Comparison of ENCODE assay signal across 13 cellular contexts in genomic region chr20:56778765-56779195, GRCh38.
DNase-seq lines count a peak whose midpoint lies in the region; ATAC-seq and TF ChIP-seq lines count a peak whose summit lies in the region.
"Had no signal": no experiment of that assay in that cellular context is flagged by ENCODE, and none has a peak within 500 bp of the region (broad histone marks: within the 10 kb centered on the region; RNA-seq: fewer than 3 reads in every experiment).

No MANE protein-coding gene starts in this region.

- H3K4me3 ChIP-seq in HEK293 (ENCODE audit: low read depth, low read length) = no peak overlapping the region
- H3K4me3 ChIP-seq in SK-N-SH (ENCODE audit: low read depth in 2 of 2, low read length in 1 of 2) = no peak overlapping the region
- H3K4me3 ChIP-seq in fibroblast of pulmonary artery (replicated peaks; ENCODE audit: low read depth, low read length) = no peak overlapping the region
- no peak overlapping the region for H3K4me3 ChIP-seq in neuronal stem cell (ENCODE audit: low read length in 2 of 2)
- H3K4me3 ChIP-seq: gastrocnemius medialis, GM23248 had no signal

- H3K36me3 ChIP-seq in HEK293 (ENCODE audit: control insufficient read depth in 2 of 2, insufficient read depth in 1 of 2, low read length in 2 of 2) (no peaks in the 10 kb centered on the region), SK-N-SH (replicated peaks in 1 of 2; ENCODE audit: control insufficient read depth in 1 of 2, insufficient read depth in 2 of 2, low read length in 1 of 2) (no peaks in the 10 kb centered on the region), neuronal stem cell (replicated peaks in 1 of 2; ENCODE audit: control insufficient read depth in 2 of 2, insufficient read depth in 2 of 2, low read length in 2 of 2) (no peaks in the 10 kb centered on the region)
- H3K36me3 ChIP-seq: gastrocnemius medialis had no signal

- no peaks in the 10 kb centered on the region for H3K79me1 ChIP-seq in neuronal stem cell (ENCODE audit: low read depth, low read length)

- WGBS in SK-N-SH (ENCODE audit: low lambda C conversion rate) = 16% methylated on average over 6 of the region's 8 CpGs
- WGBS in neuronal stem cell (ENCODE audit: extremely low coverage in 2 of 2, insufficient read length in 2 of 2, insufficient replicate concordance in 1 of 2), 2 donors = no CpG with 5 or more reads among the region's 8 CpGs

- H2BK12ac ChIP-seq in neuronal stem cell (ENCODE audit: low read length) = no peak overlapping the region

- H3K18ac ChIP-seq in neuronal stem cell (ENCODE audit: low read length) = no peak overlapping the region

- no peak overlapping the region for H3K9ac ChIP-seq in SK-N-SH
- H3K9ac ChIP-seq in neuronal stem cell (ENCODE audit: low read depth, low read length, poor library complexity) = no peak overlapping the region
- H3K9ac ChIP-seq: GM23248 had no signal

- H3K23ac ChIP-seq in neuronal stem cell (ENCODE audit: low read depth, low read length, poor library complexity) = no peak overlapping the region

- no peaks in the 10 kb centered on the region for H3K4me1 Mint-ChIP-seq in stimulated activated naive B cell treated with anti-CD40 and anti-IgM and Interleukin-4, amounts not matched to agents 10 μg/mL and 1 μg/mL and 100 μg/mL, for 72 hours

- H3K4ac ChIP-seq in neuronal stem cell (ENCODE audit: low read length) = no peak overlapping the region

- POLR2A ChIA-PET in HEK293 (lab: Yijun Ruan, JAX) = no interaction called here
- POLR2A ChIA-PET in SK-N-SH (lab: Yijun Ruan, JAX) = no interaction called here
- POLR2A ChIA-PET in GM10248 (lab: Yijun Ruan, JAX) = no interaction called here

- peaks cover 7 to 17% of the 10 kb centered on the region in 2 donors for H3K27me3 Mint-ChIP-seq in stimulated activated naive B cell treated with anti-CD40 and anti-IgM and Interleukin-4, amounts not matched to agents 10 μg/mL and 1 μg/mL and 100 μg/mL, for 72 hours

- H3K9me3 Mint-ChIP-seq in stimulated activated naive B cell treated with anti-CD40 and anti-IgM and Interleukin-4, amounts not matched to agents 10 μg/mL and 1 μg/mL and 100 μg/mL, for 72 hours = no peaks in the 10 kb centered on the region
- H3K9me3 Mint-ChIP-seq: stimulated activated naive CD8-positive, alpha-beta T cell treated with anti-CD3 and anti-CD28 coated beads, Interleukin-15, Interleukin-2, amounts not matched to agents 100 ng/mL and 50 ng/mL, for 24 hours had no signal

- H3K9me2 ChIP-seq in SK-N-SH = no peaks in the 10 kb centered on the region

- ATAC-seq in stimulated activated naive B cell treated with anti-CD40 and anti-IgM and Interleukin-4, amounts not matched to agents 10 μg/mL and 1 μg/mL and 100 μg/mL, for 72 hours (replicated peaks) = no peak
- ATAC-seq: gastrocnemius medialis had no signal

- TF ChIP-seq EP300 in SK-N-SH (IDR thresholded peaks at IDR 0.05; ENCODE audit: borderline replicate concordance in 1 of 2, low read depth in 1 of 2, low read length in 1 of 2) = no peak

- H4K91ac ChIP-seq in neuronal stem cell (ENCODE audit: low read depth, low read length, poor library complexity) = no peak overlapping the region

- H3K4me2 ChIP-seq in SK-N-SH (no peak overlapping the region), neuronal stem cell (ENCODE audit: insufficient read depth, low read length, poor library complexity, severe bottlenecking) (no peak overlapping the region)

- H2BK5ac ChIP-seq in neuronal stem cell (ENCODE audit: low read length) = no peak overlapping the region

- H3K36me3 Mint-ChIP-seq in stimulated activated naive B cell treated with anti-CD40 and anti-IgM and Interleukin-4, amounts not matched to agents 10 μg/mL and 1 μg/mL and 100 μg/mL, for 72 hours = no peaks in the 10 kb centered on the region

- H3K4me1 ChIP-seq in HEK293 (ENCODE audit: control insufficient read depth, insufficient read depth, low read length) (no peaks in the 10 kb centered on the region), SK-N-SH (ENCODE audit: control insufficient read depth in 1 of 2, insufficient read depth in 2 of 2, low read depth in 1 of 2, low read length in 1 of 2) (no peaks in the 10 kb centered on the region), neuronal stem cell (ENCODE audit: control insufficient read depth in 2 of 2, insufficient read depth in 1 of 2, low read depth in 1 of 2, low read length in 2 of 2) (peaks cover 0 to 2% of the 10 kb centered on the region in 2 donors)
- H3K4me1 ChIP-seq: gastrocnemius medialis had no signal

- H3K4me3 Mint-ChIP-seq in stimulated activated naive B cell treated with anti-CD40 and anti-IgM and Interleukin-4, amounts not matched to agents 10 μg/mL and 1 μg/mL and 100 μg/mL, for 72 hours = no peak overlapping the region
- H3K4me3 Mint-ChIP-seq: stimulated activated naive CD8-positive, alpha-beta T cell treated with anti-CD3 and anti-CD28 coated beads, Interleukin-15, Interleukin-2, amounts not matched to agents 100 ng/mL and 50 ng/mL, for 24 hours had no signal

- no peak overlapping the region for H4K8ac ChIP-seq in neuronal stem cell (ENCODE audit: low read depth, low read length)

- H2AK5ac ChIP-seq in neuronal stem cell (ENCODE audit: low read depth, low read length) = no peak overlapping the region

- H3K27ac Mint-ChIP-seq in stimulated activated naive B cell treated with anti-CD40 and anti-IgM and Interleukin-4, amounts not matched to agents 10 μg/mL and 1 μg/mL and 100 μg/mL, for 72 hours = no peak overlapping the region
- H3K27ac Mint-ChIP-seq: stimulated activated naive CD8-positive, alpha-beta T cell treated with anti-CD3 and anti-CD28 coated beads, Interleukin-15, Interleukin-2, amounts not matched to agents 100 ng/mL and 50 ng/mL, for 24 hours had no signal

- H3F3A ChIP-seq in SK-N-SH (replicated peaks; ENCODE audit: insufficient read depth) = no peaks in the 10 kb centered on the region

- peaks cover 52% of the 10 kb centered on the region for H3K27me3 ChIP-seq in SK-N-SH (ENCODE audit: insufficient read depth)
- no peaks in the 10 kb centered on the region for H3K27me3 ChIP-seq in neuronal stem cell (ENCODE audit: control insufficient read depth in 3 of 3, insufficient read depth in 3 of 3, low read depth in 1 of 3, low read length in 3 of 3)

- no peak overlapping the region for H2BK15ac ChIP-seq in neuronal stem cell (ENCODE audit: low read length)

- H3K79me2 ChIP-seq in SK-N-SH (ENCODE audit: insufficient read depth) = no peaks in the 10 kb centered on the region

- peak; percentile 19 for DNase-seq in SK-N-SH
- peak; percentile 78 for DNase-seq in fibroblast of pulmonary artery (ENCODE audit: low read depth)
- DNase-seq in neuronal stem cell (ENCODE audit: low spot score) = no peak
- no peak for DNase-seq in RKO (ENCODE audit: low spot score)
- DNase-seq in DMS79 treated with DMSO at 0.1 percent for 48 hours (lab: John Stamatoyannopoulos, UW) = no peak
- DNase-seq in stimulated activated naive B cell treated with anti-CD40 and anti-IgM and Interleukin-4, amounts not matched to agents 10 μg/mL and 1 μg/mL and 100 μg/mL, for 72 hours = no peak
- no peak for DNase-seq in GM10248 (ENCODE audit: extremely low spot score)
- DNase-seq: amygdala, gastrocnemius medialis, GM23248, NCI-H1105 had no signal

- no peak overlapping the region for H3K14ac ChIP-seq in neuronal stem cell (ENCODE audit: low read length)

- TF ChIP-seq RAD21 in SK-N-SH (IDR thresholded peaks at IDR 0.05; ENCODE audit: low read length) = no peak

- H4K20me1 ChIP-seq in SK-N-SH (ENCODE audit: insufficient read depth) = no peaks in the 10 kb centered on the region

- no peaks in the 10 kb centered on the region for H3K9me3 ChIP-seq in HEK293 (ENCODE audit: control insufficient read depth, insufficient read depth, low read depth, low read length)
- no peaks in the 10 kb centered on the region for H3K9me3 ChIP-seq in SK-N-SH
- H3K9me3 ChIP-seq in neuronal stem cell (replicated peaks in 1 of 2; ENCODE audit: control insufficient read depth in 2 of 2, insufficient read depth in 1 of 2, low read depth in 1 of 2, low read length in 2 of 2) = no peaks in the 10 kb centered on the region
- H3K9me3 ChIP-seq: gastrocnemius medialis had no signal

- no peak overlapping the region for H2AFZ ChIP-seq in SK-N-SH (ENCODE audit: low read depth)
- peak overlapping the region; percentile 44 for H2AFZ ChIP-seq in neuronal stem cell (ENCODE audit: low read length)
- H2AFZ ChIP-seq: GM23248 had no signal

- H2BK120ac ChIP-seq in neuronal stem cell (ENCODE audit: low read depth, low read length) = no peak overlapping the region

- CTCF ChIA-PET in HEK293 (lab: Yijun Ruan, JAX) = no interaction called here
- CTCF ChIA-PET in SK-N-SH (lab: Yijun Ruan, JAX) = no interaction called here
- CTCF ChIA-PET in GM10248 (lab: Yijun Ruan, JAX) = no interaction called here

- TF ChIP-seq CTCF in HEK293 (tag by site-specific recombination; IDR thresholded peaks at IDR 0.05) = no peak
- no peak for TF ChIP-seq CTCF in SK-N-SH (IDR thresholded peaks at IDR 0.05)
- no peak for TF ChIP-seq CTCF in fibroblast of pulmonary artery (IDR thresholded peaks at IDR 0.05; ENCODE audit: low read length, missing control alignments)
- TF ChIP-seq CTCF in GM10248 (IDR thresholded peaks at IDR 0.05; ENCODE audit: control extremely low read depth, extremely low read depth, low read depth, missing control alignments) = no peak

- H3K27ac ChIP-seq in HEK293 (ENCODE audit: extremely low read depth, low read depth, low read length) (no peak overlapping the region), SK-N-SH (ENCODE audit: low read depth in 2 of 2, low read length in 1 of 2) (no peak overlapping the region), neuronal stem cell (replicated peaks; ENCODE audit: low read length) (no peak overlapping the region)
- H3K27ac ChIP-seq: gastrocnemius medialis, GM23248 had no signal

TF ChIP-seq in HEK293, 187 proteins besides CTCF, POLR2A, EP300 and RAD21 (continues in another document):
- TF ChIP-seq, protein P1, sequence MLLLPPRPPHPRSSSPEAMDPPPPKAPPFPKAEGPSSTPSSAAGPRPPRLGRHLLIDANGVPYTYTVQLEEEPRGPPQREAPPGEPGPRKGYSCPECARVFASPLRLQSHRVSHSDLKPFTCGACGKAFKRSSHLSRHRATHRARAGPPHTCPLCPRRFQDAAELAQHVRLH (tag by site-specific recombination; IDR thresholded peaks at IDR 0.05) = no peak

TF ChIP-seq in SK-N-SH, 30 proteins besides CTCF, POLR2A, EP300 and RAD21:
- no peak for TF ChIP-seq GABPA (IDR thresholded peaks at IDR 0.05; ENCODE audit: low read depth)
- TF ChIP-seq, protein P2, sequence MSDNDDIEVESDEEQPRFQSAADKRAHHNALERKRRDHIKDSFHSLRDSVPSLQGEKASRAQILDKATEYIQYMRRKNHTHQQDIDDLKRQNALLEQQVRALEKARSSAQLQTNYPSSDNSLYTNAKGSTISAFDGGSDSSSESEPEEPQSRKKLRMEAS (IDR thresholded peaks at IDR 0.05; ENCODE audit: low read depth) = no peak
- TF ChIP-seq CHD2 (IDR thresholded peaks at IDR 0.05; ENCODE audit: low read length, partially characterized antibody) = no peak

Comparison
In these comparisons a context has a peak if more than half of its experiments do, and no peak if none do; other contexts are left out.
1. DNase-seq: peak in SK-N-SH (single experiment) and fibroblast of pulmonary artery (single experiment); none in neuronal stem cell (single experiment), RKO (single experiment), DMS79 treated with DMSO at 0.1 percent for 48 hours (single experiment), stimulated activated naive B cell treated with anti-CD40 and anti-IgM and Interleukin-4, amounts not matched to agents 10 μg/mL and 1 μg/mL and 100 μg/mL, for 72 hours (single experiment) and GM10248 (single experiment).